In genomic region chr6:57046332-57047256, GRCh38 we compare ENCODE assay signal across 8 cellular contexts. TPM values are rescaled to one million over a fixed set of nuclear protein-coding genes. Genes with fewer than 3 reads are reported as not detected.
DNase-seq lines count a peak whose midpoint lies in the region; ATAC-seq and TF ChIP-seq lines count a peak whose summit lies in the region.
"Not testable (repeated sequence)": the region's sequence is repeated elsewhere in the genome, so short reads cannot be mapped to it uniquely, and the experiment has no call there.

Gene KIAA1586 (plus strand): TSS chr6:57046693. CDS start chr6:57046756, 63 bp downstream.

- DNase-seq in AG04450 (ENCODE audit: low read depth, low spot score) (peak; percentile 61), NCI-H2227 (lab: John Stamatoyannopoulos, UW; ENCODE audit: unreplicated experiment) (peak; percentile 90), WTC11 (ENCODE audit: low spot score) (peak; percentile 81), caudate nucleus (lab: John Stamatoyannopoulos, UW) (peak; percentile 46 to 97 (median 91)), iris pigment epithelial cell (ENCODE audit: low read depth) (peak; percentile 92)
- DNase-seq in stimulated activated CD4-positive, alpha-beta T cell treated with anti-CD3 and anti-CD28 coated beads, Interleukin-12 subunit alpha, Interleukin-12 subunit beta, amount 100 ng/mL, for 4 hours: peak; percentile 76

- peak within 1 kb of the TSS; percentile 83 for H3K4me3 Mint-ChIP-seq in WTC11

- H3K27ac ChIP-seq in AG04450 (ENCODE audit: low read depth, low read length): peak within 1 kb of the TSS; percentile 70
- H3K27ac ChIP-seq in caudate nucleus (ENCODE audit: low read depth, low read length): not testable (repeated sequence)

- CTCF ChIA-PET in AG04450 (lab: Charles Lee): interaction anchor here (0.7 to 2.0 kb wide), 6 partner anchors 10 to 270 kb away, joined by 3 to 8 read pairs (median 6); partner anchors contain the start of gene BEND6
- CTCF ChIA-PET in WTC11 (lab: Charles Lee): interaction anchor here (0.6 to 1.5 kb wide), 3 partner anchors 91 to 144 kb away, joined by 3 to 4 read pairs (median 3); partner anchors contain the start of gene BEND6

- peaks cover 24% of the 10 kb centered on the region for H3K36me3 Mint-ChIP-seq in WTC11

- POLR2A ChIA-PET in AG04450 (lab: Yijun Ruan, JAX): not testable (repeated sequence)
- POLR2A ChIA-PET in WTC11 (lab: Charles Lee): interaction anchor here (0.8 kb wide), 1 partner anchor 92 kb away, joined by 3 read pairs; the partner anchor contains the start of gene BEND6

- H3K4me3 ChIP-seq in AG04450 (ENCODE audit: low read depth, low read length): peak within 1 kb of the TSS; percentile 64

- not testable (repeated sequence) for H3K9me3 ChIP-seq in AG04450 (ENCODE audit: control insufficient read depth, insufficient read depth, low read length)

- peak within 1 kb of the TSS; percentile 90 for H3K27ac Mint-ChIP-seq in WTC11

- peaks cover 15% of the 10 kb centered on the region for H3K4me1 Mint-ChIP-seq in WTC11

- peaks cover 35% of the 10 kb centered on the region for H3K27me3 Mint-ChIP-seq in WTC11 (ENCODE audit: low read depth)

- H3K9me3 Mint-ChIP-seq in WTC11: not testable (repeated sequence)

- H3K27me3 ChIP-seq in AG04450 (ENCODE audit: control insufficient read depth, insufficient read depth, low read length): not testable (repeated sequence)

- ATAC-seq in GM18909 (IDR thresholded peaks at IDR 0.05; ENCODE audit: poor library complexity, unreplicated experiment) (peak; percentile 97), HG03159 (IDR thresholded peaks at IDR 0.05; ENCODE audit: unreplicated experiment) (peak; percentile 97), WTC11 (peak; percentile 97)

- TF ChIP-seq CTCF in AG04450 (IDR thresholded peaks at IDR 0.05; ENCODE audit: low read depth, low read length); WTC11 (IDR thresholded peaks at IDR 0.05): not testable (repeated sequence)

TF ChIP-seq in WTC11, 78 proteins besides CTCF, POLR2A, EP300 and RAD21:
- TF ChIP-seq MAX (CRISPR knock-in tag; IDR thresholded peaks at IDR 0.05) (peak; percentile 65; the same call in 1 of the 2 replicates), SMAD3 (CRISPR knock-in tag; IDR thresholded peaks at IDR 0.05; ENCODE audit: borderline replicate concordance) (0 out of 2 replicates have a peak, but pooled peaks have one; percentile 45), GABPB1 (CRISPR knock-in tag; IDR thresholded peaks at IDR 0.05) (peak; percentile 75), TEAD1 (CRISPR knock-in tag; IDR thresholded peaks at IDR 0.05) (peak; percentile 37; the same call in 1 of the 2 replicates), ETV6 (CRISPR knock-in tag; IDR thresholded peaks at IDR 0.05) (0 out of 2 replicates have a peak, but pooled peaks have one; percentile 47), E2F5 (CRISPR knock-in tag; IDR thresholded peaks at IDR 0.05) (peak; percentile 89), FOXK1 (CRISPR knock-in tag; IDR thresholded peaks at IDR 0.05) (0 out of 2 replicates have a peak, but pooled peaks have one; percentile 45)

RNA-seq across cellular contexts. Expression of gene KIAA1586, which starts in this region (rescaled TPM):
- polyA plus RNA-seq in AG04450 (2011; rRNA removed): 7.4 and 10.8 TPM in 2 replicates
- 4.1 and 10.4 TPM in 2 replicates for polyA minus RNA-seq in AG04450 (2011; rRNA and poly(A)+ RNA removed)
- 17.2 to 20.6 TPM (median 17.6 TPM) in 3 replicates for total RNA-seq in WTC11 (2021)
